In the genomic region with DNA sequence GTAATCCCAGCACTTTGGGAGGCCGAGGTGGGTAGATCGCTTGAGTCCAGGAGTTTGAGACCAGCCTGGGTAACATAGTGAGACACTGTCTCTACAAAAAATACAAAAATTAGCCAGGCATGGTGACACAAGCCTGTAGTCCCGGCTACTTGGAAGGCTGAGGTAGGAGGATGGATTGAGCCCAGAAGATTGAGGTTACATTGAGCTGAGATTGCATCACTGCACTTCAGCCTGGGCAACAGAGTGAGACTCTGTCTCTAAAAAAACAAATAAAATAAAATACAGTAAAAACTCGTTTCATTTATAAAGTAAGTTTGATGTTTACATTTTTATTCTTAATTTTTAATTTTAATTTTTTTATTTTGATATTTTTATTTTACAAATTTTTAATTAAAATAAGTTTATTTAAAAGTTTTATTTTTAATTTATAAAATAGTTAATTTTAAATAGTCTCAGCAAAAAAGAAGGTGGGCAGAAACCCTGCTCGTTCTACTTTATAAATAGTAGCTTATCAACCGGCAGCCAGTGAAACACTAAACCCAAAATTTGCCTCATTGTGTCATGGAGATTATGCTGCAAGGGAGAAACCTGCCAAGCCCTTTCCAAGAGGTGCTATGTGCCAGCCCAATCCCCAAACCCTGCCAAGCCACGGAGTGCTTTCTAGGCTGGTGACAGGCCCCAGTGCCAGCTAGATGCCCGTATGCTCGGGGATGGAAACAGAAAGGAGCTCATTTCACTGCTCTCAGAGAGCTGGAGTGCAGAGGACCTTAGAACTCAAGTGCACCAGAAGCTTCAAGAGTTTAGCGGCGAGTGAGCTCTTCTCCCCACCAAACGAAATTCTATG, we compare ENCODE assay signal across 9 cellular contexts. TPM values are rescaled to one million over a fixed set of nuclear protein-coding genes. Genes with fewer than 3 reads are reported as not detected.
DNase-seq lines count a peak whose midpoint lies in the region; ATAC-seq and TF ChIP-seq lines count a peak whose summit lies in the region.
"Had no signal": no experiment of that assay in that cellular context is flagged by ENCODE, and none has a peak within 500 bp of the region (broad histone marks: within the 10 kb centered on the region; RNA-seq: fewer than 3 reads in every experiment).

No MANE protein-coding gene starts in this region.

- H3K36me3 ChIP-seq in mammary epithelial cell (ENCODE audit: insufficient read depth, low read length) (no peaks in the 10 kb centered on the region), adrenal gland (replicated peaks in 1 of 2) (no peaks in the 10 kb centered on the region)

- 36% methylated on average over 12 of the region's 12 CpGs for WGBS in mammary epithelial cell (ENCODE audit: low coverage, missing lambda C conversion rate)
- WGBS in adrenal gland, 4 donors: 51 to 57% (median 53%) methylated on average over 12 of the region's 12 CpGs

- no TSS peak for BruUV-seq in mammary epithelial cell (replicated peaks; lab: Mats Ljungman, UMichigan)
- no TSS peak for BruUV-seq in MCF 10A (replicated peaks; lab: Mats Ljungman, UMichigan)

- H3K9me3 Mint-ChIP-seq in MCF 10A (ENCODE audit: unreplicated experiment) (no peaks in the 10 kb centered on the region), memory B cell (no peaks in the 10 kb centered on the region), progenitor cell of endocrine pancreas (ENCODE audit: low read depth) (no peaks in the 10 kb centered on the region)

- H3K4me1 Mint-ChIP-seq in MCF 10A (ENCODE audit: insufficient read depth, unreplicated experiment): peaks cover 20% of the 10 kb centered on the region
- peaks cover 15% of the 10 kb centered on the region for H3K4me1 Mint-ChIP-seq in memory B cell
- peaks cover 64% of the 10 kb centered on the region for H3K4me1 Mint-ChIP-seq in progenitor cell of endocrine pancreas (ENCODE audit: low read depth)

- H3K27ac Mint-ChIP-seq in MCF 10A (ENCODE audit: low read depth, unreplicated experiment) (no peak overlapping the region), memory B cell (peak overlapping the region; percentile 67), progenitor cell of endocrine pancreas (no peak overlapping the region)

- no peak overlapping the region for H3K4me3 ChIP-seq in mammary epithelial cell (replicated peaks in 1 of 3; ENCODE audit: insufficient read depth in 1 of 3, low read depth in 2 of 3, low read length in 3 of 3)
- no peak overlapping the region for H3K4me3 ChIP-seq in adrenal gland

- peak overlapping the region; percentile 64 for H2AFZ ChIP-seq in mammary epithelial cell (ENCODE audit: low read depth, low read length)

- H3K9me3 ChIP-seq in mammary epithelial cell (replicated peaks; ENCODE audit: insufficient read depth, low read length) (no peaks in the 10 kb centered on the region), adrenal gland (replicated peaks in 1 of 3) (no peaks in the 10 kb centered on the region)

- H3K27me3 ChIP-seq in mammary epithelial cell (ENCODE audit: insufficient read depth, low read length) (no peaks in the 10 kb centered on the region), adrenal gland (no peaks in the 10 kb centered on the region)

- peaks cover 17% of the 10 kb centered on the region for H3K4me1 ChIP-seq in mammary epithelial cell (ENCODE audit: insufficient read depth, low read length)
- peaks cover 0 to 36% of the 10 kb centered on the region in 2 donors for H3K4me1 ChIP-seq in adrenal gland (replicated peaks in 1 of 2)

- no peaks in the 10 kb centered on the region for H4K20me1 ChIP-seq in mammary epithelial cell (ENCODE audit: insufficient read depth, low read length)

- POLR2A ChIA-PET in MCF 10A (lab: Yijun Ruan, JAX): interaction anchor here (0.8 to 1.7 kb wide), 2 partner anchors 29 to 39 kb away, joined by 3 to 4 read pairs; a partner anchor contains a TSS

- H3K36me3 Mint-ChIP-seq in MCF 10A (ENCODE audit: insufficient read depth, unreplicated experiment): peaks cover 6% of the 10 kb centered on the region
- peaks cover 7% of the 10 kb centered on the region for H3K36me3 Mint-ChIP-seq in memory B cell
- peaks cover 21% of the 10 kb centered on the region for H3K36me3 Mint-ChIP-seq in progenitor cell of endocrine pancreas (ENCODE audit: insufficient read depth)

- peaks cover 60% of the 10 kb centered on the region for H3K79me2 ChIP-seq in mammary epithelial cell (ENCODE audit: insufficient read depth, low read length)

- intact Hi-C loops in mammary epithelial cell (cut with micrococcal nuclease) (no loop called here), MCF 10A (cut with micrococcal nuclease) (no loop called here), adrenal gland (cut with DNase I) (no loop called here)

- H3K4me3 Mint-ChIP-seq in MCF 10A (ENCODE audit: unreplicated experiment) (no peak overlapping the region), memory B cell (no peak overlapping the region), progenitor cell of endocrine pancreas (ENCODE audit: low read depth) (no peak overlapping the region)

- no peak for TF ChIP-seq CTCF in mammary epithelial cell (conservative IDR thresholded peaks at IDR 0.05 in 1 of 2, IDR thresholded peaks at IDR 0.05 in 1 of 2; ENCODE audit: extremely low read depth in 1 of 2, insufficient read depth in 1 of 2, low read depth in 1 of 2, low read length in 2 of 2)
- no peak for TF ChIP-seq CTCF in MCF 10A (IDR thresholded peaks at IDR 0.05; ENCODE audit: unreplicated experiment)
- no peak for TF ChIP-seq CTCF in adrenal gland (IDR thresholded peaks at IDR 0.05)
- TF ChIP-seq CTCF in progenitor cell of endocrine pancreas (IDR thresholded peaks at IDR 0.05; ENCODE audit: unreplicated experiment): no peak

- dilution Hi-C loops in mammary epithelial cell (cut with HindIII; ENCODE audit: low sequenced_read_pairs): no loop called here

- no peak overlapping the region for H3K9ac ChIP-seq in mammary epithelial cell (ENCODE audit: insufficient read depth, low read length)

- H3K27ac ChIP-seq in mammary epithelial cell (ENCODE audit: insufficient read depth, low read depth, low read length) (no peak overlapping the region), adrenal gland (peak overlapping the region in 3 of 5 donors; percentile 36 to 70 (median 41))

- CTCF ChIA-PET in mammary epithelial cell (lab: Charles Lee; ENCODE audit: low non-redundant PET) (no interaction called here), MCF 10A (lab: Yijun Ruan, JAX) (interaction anchor here (0.7 kb wide), 1 partner anchor 27 kb away, joined by 7 read pairs; no protein-coding TSS in a partner anchor)

- TF ChIP-seq POLR2A in adrenal gland (IDR thresholded peaks at IDR 0.05): peak in 1 of 2 donors; percentile 45

- in situ Hi-C loops in mammary epithelial cell (cut with MboI; ENCODE audit: low sequenced_read_pairs in 2 of 2): no loop called here

- DNase-seq in mammary epithelial cell (no peak), MCF 10A (ENCODE audit: unreplicated experiment) (no peak), adrenal gland (peak; percentile 81 to 94 (median 91)), memory B cell (ENCODE audit: low spot score in 2 of 2) (no peak), MV-4-11 (lab: John Stamatoyannopoulos, UW) (no peak), progenitor cell of endocrine pancreas (ENCODE audit: low spot score, unreplicated experiment) (no peak)
- DNase-seq: IMR-90 had no signal

- H3K4me2 ChIP-seq in mammary epithelial cell (ENCODE audit: insufficient read depth, low read depth, low read length): peak overlapping the region; percentile 7

- H3K27me3 Mint-ChIP-seq in MCF 10A (ENCODE audit: insufficient read depth, unreplicated experiment): no peaks in the 10 kb centered on the region
- H3K27me3 Mint-ChIP-seq in memory B cell: no peaks in the 10 kb centered on the region
- no peaks in the 10 kb centered on the region for H3K27me3 Mint-ChIP-seq in progenitor cell of endocrine pancreas

- ATAC-seq in memory B cell (ENCODE audit: low read depth): no peak
- no peak for ATAC-seq in HG02588 (IDR thresholded peaks at IDR 0.05; ENCODE audit: unreplicated experiment)
- ATAC-seq in HG03521 (IDR thresholded peaks at IDR 0.05; ENCODE audit: unreplicated experiment): no peak

RNA-seq across cellular contexts. Expression of a gene that starts 38.9 kb away (rescaled TPM):
- total RNA-seq in mammary epithelial cell (10 to 100 TPM; 35.5 to 43.1 TPM), MCF 10A (2022) (17.1 and 17.2 TPM in 2 replicates), adrenal gland (100 to 1,000 TPM in 4 of 8 donors, 10 to 100 TPM in 4; 68.2 to 258 (median 106) TPM), progenitor cell of endocrine pancreas (174 and 198 TPM in 2 replicates)
- polyA plus RNA-seq in mammary epithelial cell (19.0 TPM), adrenal gland (10 to 100 TPM; 14.4 to 22.7 (median 16.3) TPM)
- 20.8 TPM for polyA minus RNA-seq in mammary epithelial cell

Comparison
In these comparisons a context has a peak if more than half of its experiments do, and no peak if none do; other contexts are left out.
1. DNase-seq: peak in adrenal gland (7 of 7); none in mammary epithelial cell (single experiment), MCF 10A (single experiment), memory B cell (0 of 2), MV-4-11 (single experiment) and progenitor cell of endocrine pancreas (single experiment).